1 cellular context compared by ENCODE assay signal in genomic region chr16:30876867-30877266, GRCh38.
TF ChIP-seq lines count a peak whose summit lies in the region.

No MANE protein-coding gene starts in this region.

TF ChIP-seq in GM23338, 12 proteins besides CTCF, POLR2A, EP300 and RAD21 (continued from another document):
- TF ChIP-seq ETS1 (IDR thresholded peaks at IDR 0.05): no peak
- no peak for TF ChIP-seq ZNF462 (CRISPR knock-in tag; IDR thresholded peaks at IDR 0.05)
- TF ChIP-seq ZNF114 (CRISPR knock-in tag; IDR thresholded peaks at IDR 0.05): no peak
- TF ChIP-seq, protein P1, sequence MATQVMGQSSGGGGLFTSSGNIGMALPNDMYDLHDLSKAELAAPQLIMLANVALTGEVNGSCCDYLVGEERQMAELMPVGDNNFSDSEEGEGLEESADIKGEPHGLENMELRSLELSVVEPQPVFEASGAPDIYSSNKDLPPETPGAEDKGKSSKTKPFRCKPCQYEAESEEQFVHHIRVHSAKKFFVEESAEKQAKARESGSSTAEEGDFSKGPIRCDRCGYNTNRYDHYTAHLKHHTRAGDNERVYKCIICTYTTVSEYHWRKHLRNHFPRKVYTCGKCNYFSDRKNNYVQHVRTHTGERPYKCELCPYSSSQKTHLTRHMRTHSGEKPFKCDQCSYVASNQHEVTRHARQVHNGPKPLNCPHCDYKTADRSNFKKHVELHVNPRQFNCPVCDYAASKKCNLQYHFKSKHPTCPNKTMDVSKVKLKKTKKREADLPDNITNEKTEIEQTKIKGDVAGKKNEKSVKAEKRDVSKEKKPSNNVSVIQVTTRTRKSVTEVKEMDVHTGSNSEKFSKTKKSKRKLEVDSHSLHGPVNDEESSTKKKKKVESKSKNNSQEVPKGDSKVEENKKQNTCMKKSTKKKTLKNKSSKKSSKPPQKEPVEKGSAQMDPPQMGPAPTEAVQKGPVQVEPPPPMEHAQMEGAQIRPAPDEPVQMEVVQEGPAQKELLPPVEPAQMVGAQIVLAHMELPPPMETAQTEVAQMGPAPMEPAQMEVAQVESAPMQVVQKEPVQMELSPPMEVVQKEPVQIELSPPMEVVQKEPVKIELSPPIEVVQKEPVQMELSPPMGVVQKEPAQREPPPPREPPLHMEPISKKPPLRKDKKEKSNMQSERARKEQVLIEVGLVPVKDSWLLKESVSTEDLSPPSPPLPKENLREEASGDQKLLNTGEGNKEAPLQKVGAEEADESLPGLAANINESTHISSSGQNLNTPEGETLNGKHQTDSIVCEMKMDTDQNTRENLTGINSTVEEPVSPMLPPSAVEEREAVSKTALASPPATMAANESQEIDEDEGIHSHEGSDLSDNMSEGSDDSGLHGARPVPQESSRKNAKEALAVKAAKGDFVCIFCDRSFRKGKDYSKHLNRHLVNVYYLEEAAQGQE (IDR thresholded peaks at IDR 0.05; ENCODE audit: unreplicated experiment): no peak
- no peak for TF ChIP-seq NANOG (IDR thresholded peaks at IDR 0.05; ENCODE audit: borderline replicate concordance)
- no peak for TF ChIP-seq EZH2phosphoT487 (IDR thresholded peaks at IDR 0.05; ENCODE audit: unreplicated experiment)
- no peak for TF ChIP-seq POLR2AphosphoS5 (IDR thresholded peaks at IDR 0.05; ENCODE audit: low read depth)
- no peak for TF ChIP-seq STAT1 (IDR thresholded peaks at IDR 0.05; ENCODE audit: unreplicated experiment)
- no peak for TF ChIP-seq JUNB (IDR thresholded peaks at IDR 0.05; ENCODE audit: unreplicated experiment)
- TF ChIP-seq EZH2 (IDR thresholded peaks at IDR 0.05; ENCODE audit: low read depth, unreplicated experiment): no peak
